ENCODE assay signal across 8 cellular contexts in the genomic region with DNA sequence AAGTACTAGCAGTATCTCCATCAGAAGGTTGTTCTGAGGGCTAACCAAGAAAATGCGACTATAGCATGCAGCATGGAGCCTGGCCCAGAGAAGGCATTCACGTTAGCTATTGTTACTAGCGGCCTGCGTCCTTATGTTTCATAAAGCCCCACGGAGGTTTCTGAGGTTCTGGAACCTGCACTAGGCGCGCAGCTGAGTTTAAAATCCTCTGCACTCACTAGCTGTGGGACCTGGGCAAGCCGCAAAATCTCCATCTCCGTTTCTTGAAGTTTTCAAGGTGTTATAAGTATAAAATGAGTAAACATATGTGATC. TPM values are rescaled to one million over a fixed set of nuclear protein-coding genes. Genes with fewer than 3 reads are reported as not detected.
DNase-seq lines count a peak whose midpoint lies in the region; ATAC-seq and TF ChIP-seq lines count a peak whose summit lies in the region.

No MANE protein-coding gene starts in this region.

- H3K4me1 ChIP-seq in OCI-LY3 (ENCODE audit: low read length): peaks cover 14% of the 10 kb centered on the region

- H3K27ac ChIP-seq in OCI-LY3 (ENCODE audit: low read length): no peak overlapping the region

- H3K4me3 ChIP-seq in OCI-LY3 (ENCODE audit: low read length): peak overlapping the region; percentile 93

- H4K20me1 ChIP-seq in OCI-LY3 (ENCODE audit: insufficient read depth, low read length): peaks cover 29% of the 10 kb centered on the region

- intact Hi-C loops in natural killer cell (cut with micrococcal nuclease): loop anchor here (1.0 kb wide), 1 partner anchor 107 kb away; the partner anchor contains the start of gene CISD2

- H3K9me3 Mint-ChIP-seq in effector memory CD8-positive, alpha-beta T cell: no peaks in the 10 kb centered on the region
- no peaks in the 10 kb centered on the region for H3K9me3 Mint-ChIP-seq in natural killer cell

- H3K36me3 ChIP-seq in OCI-LY3 (replicated peaks; ENCODE audit: low read depth, low read length): peaks cover 14% of the 10 kb centered on the region

- ATAC-seq in GM19043 (IDR thresholded peaks at IDR 0.05; ENCODE audit: low read depth, unreplicated experiment) (peak; percentile 1), natural killer cell (no peak)
- no peak for ATAC-seq in effector memory CD8-positive, alpha-beta T cell (replicated peaks)

- no peak for DNase-seq in effector memory CD8-positive, alpha-beta T cell
- DNase-seq in natural killer cell (no peak), NCI-H1694 (lab: John Stamatoyannopoulos, UW) (no peak), COR-L47 (lab: John Stamatoyannopoulos, UW) (no peak), DMS79 (lab: John Stamatoyannopoulos, UW) (no peak)
- DNase-seq in stimulated activated CD4-positive, alpha-beta T cell treated with anti-CD3 and anti-CD28 coated beads, Interleukin-4, amount 100 ng/mL, for 4 hours: no peak

- peaks cover 31 to 34% of the 10 kb centered on the region in 2 donors for H3K4me1 Mint-ChIP-seq in effector memory CD8-positive, alpha-beta T cell (ENCODE audit: low read depth in 2 of 2)
- H3K4me1 Mint-ChIP-seq in natural killer cell: peaks cover 35 to 36% of the 10 kb centered on the region in 2 donors

- H2AFZ ChIP-seq in OCI-LY3 (ENCODE audit: low read depth, low read length): peak overlapping the region; percentile 93

- peak overlapping the region; percentile 82 for H3K9ac ChIP-seq in OCI-LY3 (ENCODE audit: low read length)

- H3K27me3 Mint-ChIP-seq in effector memory CD8-positive, alpha-beta T cell: peaks cover 0 to 8% of the 10 kb centered on the region in 2 donors
- H3K27me3 Mint-ChIP-seq in natural killer cell (ENCODE audit: low read depth in 2 of 2): peaks cover 3 to 6% of the 10 kb centered on the region in 2 donors

- no peaks in the 10 kb centered on the region for H3K9me3 ChIP-seq in OCI-LY3 (ENCODE audit: insufficient read depth, low read length)

- no peaks in the 10 kb centered on the region for H3K27me3 ChIP-seq in OCI-LY3 (ENCODE audit: low read depth, low read length)

- peaks cover 39% of the 10 kb centered on the region for H3K79me2 ChIP-seq in OCI-LY3 (ENCODE audit: low read length)

- H3K4me2 ChIP-seq in OCI-LY3 (ENCODE audit: low read length): peak overlapping the region; percentile 91

- peaks cover 7% of the 10 kb centered on the region for H3K36me3 Mint-ChIP-seq in effector memory CD8-positive, alpha-beta T cell (ENCODE audit: insufficient read depth)
- no peaks in the 10 kb centered on the region for H3K36me3 Mint-ChIP-seq in natural killer cell

- peak overlapping the region; percentile 59 to 90 for H3K27ac Mint-ChIP-seq in effector memory CD8-positive, alpha-beta T cell
- H3K27ac Mint-ChIP-seq in natural killer cell: peak overlapping the region; percentile 80 to 87

- TF ChIP-seq CTCF in OCI-LY3 (IDR thresholded peaks at IDR 0.05; ENCODE audit: low read depth, low read length) (no peak), natural killer cell (IDR thresholded peaks at IDR 0.05) (no peak)

- peak overlapping the region; percentile 86 to 90 for H3K4me3 Mint-ChIP-seq in effector memory CD8-positive, alpha-beta T cell
- H3K4me3 Mint-ChIP-seq in natural killer cell: peak overlapping the region; percentile 96

RNA-seq across cellular contexts. Expression of gene MANBA, which starts 0.7 kb away (rescaled TPM):
- 10 to 100 TPM; 38.1 to 43.2 (median 40.8) TPM for total RNA-seq in natural killer cell
